Comparison of ENCODE assay signal across 8 cellular contexts in the genomic region with DNA sequence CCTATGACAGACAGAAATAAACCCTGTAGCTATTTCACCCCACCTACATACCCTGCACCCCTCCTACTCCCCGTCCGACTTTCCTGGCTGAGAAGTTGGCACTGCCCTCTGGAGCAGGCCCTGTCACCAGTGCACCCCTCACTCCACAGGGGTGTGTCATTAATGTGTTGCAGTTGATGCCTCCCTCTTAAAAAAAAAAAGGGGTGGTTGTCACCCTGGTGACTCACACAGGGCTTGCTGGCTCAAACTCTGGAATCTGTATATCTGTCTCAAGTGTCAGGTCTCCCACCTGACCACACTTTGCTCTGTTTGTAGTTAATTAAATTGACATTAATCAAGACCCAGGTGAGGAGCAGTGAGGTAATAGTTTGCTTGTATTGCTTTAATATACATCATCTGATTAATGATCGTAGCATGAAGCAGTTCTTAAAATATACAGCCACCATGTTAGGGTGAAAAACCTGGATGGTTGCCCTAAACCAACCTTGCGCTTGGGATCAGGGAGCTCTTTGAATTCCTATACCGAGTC. TPM values are rescaled to one million over a fixed set of nuclear protein-coding genes. Genes with fewer than 3 reads are reported as not detected.
A peak's percentile ranks its signal among the peaks of the same experiment; 100 is the strongest.
DNase-seq lines count a peak whose midpoint lies in the region; ATAC-seq, FAIRE-seq and TF ChIP-seq lines count a peak whose summit lies in the region.

No MANE protein-coding gene starts in this region.

- H3K27me3 ChIP-seq in AG04450 (ENCODE audit: control insufficient read depth, insufficient read depth, low read length) = no peaks in the 10 kb centered on the region
- no peaks in the 10 kb centered on the region for H3K27me3 ChIP-seq in dorsolateral prefrontal cortex

- peak; percentile 65 for FAIRE-seq in H54 (lab: Jason Lieb, UNC)

- no peak for ATAC-seq in activated T-helper 17 cell treated with anti-CD3 and anti-CD28 coated beads, Interleukin-2, amount 50 U/mL, for 72 hours (replicated peaks)
- ATAC-seq in GM18870 (IDR thresholded peaks at IDR 0.05; ENCODE audit: unreplicated experiment) (no peak), HG02798 (IDR thresholded peaks at IDR 0.05; ENCODE audit: poor library complexity, unreplicated experiment) (no peak)

- H3K9me3 Mint-ChIP-seq in activated T-helper 17 cell treated with anti-CD3 and anti-CD28 coated beads, Interleukin-2, amount 50 U/mL, for 72 hours = no peaks in the 10 kb centered on the region

- H3K4me3 Mint-ChIP-seq in activated T-helper 17 cell treated with anti-CD3 and anti-CD28 coated beads, Interleukin-2, amount 50 U/mL, for 72 hours = peak overlapping the region; percentile 82

- TF ChIP-seq CTCF in AG04450 (IDR thresholded peaks at IDR 0.05; ENCODE audit: low read depth, low read length) (no peak), dorsolateral prefrontal cortex (IDR thresholded peaks at IDR 0.05 in 54 of 56, conservative IDR thresholded peaks at IDR 0.05 in 2 of 56; ENCODE audit: low read depth in 1 of 56, partially characterized antibody in 56 of 56) (no peak)

- H3K27me3 Mint-ChIP-seq in activated T-helper 17 cell treated with anti-CD3 and anti-CD28 coated beads, Interleukin-2, amount 50 U/mL, for 72 hours = no peaks in the 10 kb centered on the region

- H3K4me3 ChIP-seq in AG04450 (ENCODE audit: low read depth, low read length) = no peak overlapping the region
- no peak overlapping the region for H3K4me3 ChIP-seq in dorsolateral prefrontal cortex

- H3K27ac Mint-ChIP-seq in activated T-helper 17 cell treated with anti-CD3 and anti-CD28 coated beads, Interleukin-2, amount 50 U/mL, for 72 hours = peak overlapping the region; percentile 3

- DNase-seq in AG04450 (ENCODE audit: low read depth, low spot score) (no peak), H54 (ENCODE audit: insufficient read length, low spot score) (peak; percentile 65), kidney glomerular epithelial cell (lab: John Stamatoyannopoulos, UW) (peak; percentile 18), dorsolateral prefrontal cortex (no peak), GM19240 (ENCODE audit: insufficient read length, low spot score) (no peak)

- CTCF ChIA-PET in AG04450 (lab: Charles Lee) = interaction anchor here (1.3 to 6.0 kb wide), 2 partner anchors 18 to 87 kb away, joined by 3 to 26 read pairs; no protein-coding TSS in a partner anchor

- POLR2A ChIA-PET in AG04450 (lab: Yijun Ruan, JAX) = interaction anchor here (0.9 kb wide), 1 partner anchor 18 kb away, joined by 3 read pairs; no protein-coding TSS in a partner anchor

- peaks cover 11% of the 10 kb centered on the region for H3K36me3 Mint-ChIP-seq in activated T-helper 17 cell treated with anti-CD3 and anti-CD28 coated beads, Interleukin-2, amount 50 U/mL, for 72 hours (ENCODE audit: low read depth)

- intact Hi-C loops in dorsolateral prefrontal cortex (cut with DNase I) = loop anchor here in 1 of 2 donors (10.0 kb wide), 1 partner anchor 199 kb away; the partner anchor contains the start of gene NR2C2AP

- no peaks in the 10 kb centered on the region for H3K9me3 ChIP-seq in AG04450 (ENCODE audit: control insufficient read depth, insufficient read depth, low read length)

- H3K4me1 Mint-ChIP-seq in activated T-helper 17 cell treated with anti-CD3 and anti-CD28 coated beads, Interleukin-2, amount 50 U/mL, for 72 hours = peaks cover 20% of the 10 kb centered on the region

- TF ChIP-seq POLR2A in H54 (IDR thresholded peaks at IDR 0.05; ENCODE audit: low read depth, low read length) = no peak

- H3K27ac ChIP-seq in AG04450 (ENCODE audit: low read depth, low read length) = peak overlapping the region; percentile 11
- H3K27ac ChIP-seq in dorsolateral prefrontal cortex = no peak overlapping the region

RNA-seq across cellular contexts. Expression of gene GATAD2A, which starts 2.0 kb away (rescaled TPM):
- 22.0 and 23.4 TPM in 2 replicates for polyA plus RNA-seq in AG04450 (2011; rRNA removed)
- polyA minus RNA-seq in AG04450 (2011; rRNA and poly(A)+ RNA removed) = 16.6 and 23.3 TPM in 2 replicates
- total RNA-seq in activated T-helper 17 cell treated with anti-CD3 and anti-CD28 coated beads, Interleukin-2, amount 50 U/mL, for 72 hours = 100 to 1,000 TPM in 1 of 2 donors, 10 to 100 TPM in 1; 88.0 to 160 TPM
- total RNA-seq in dorsolateral prefrontal cortex = 10 to 100 TPM; 27.7 to 72.8 (median 40.1) TPM

Comparison
In these comparisons a context has a peak if more than half of its experiments do, and no peak if none do; other contexts are left out.
1. DNase-seq: peak in H54 (single experiment) and kidney glomerular epithelial cell (single experiment); none in AG04450 (single experiment), dorsolateral prefrontal cortex (0 of 10) and GM19240 (single experiment).